In genomic region chr11:88181776-88182175, GRCh38 we compare ENCODE assay signal across 22 cellular contexts. TPM values are rescaled to one million over a fixed set of nuclear protein-coding genes. Genes with fewer than 3 reads are reported as not detected.
"Had no signal": no experiment of that assay in that cellular context is flagged by ENCODE, and none has a peak within 500 bp of the region (broad histone marks: within the 10 kb centered on the region; RNA-seq: fewer than 3 reads in every experiment).

No MANE protein-coding gene starts in this region.

- DNase-seq: activated CD4-positive, alpha-beta T cell treated with anti-CD3 and anti-CD28 coated beads for 36 hours; activated CD4-positive, alpha-beta T cell treated with anti-CD3 and anti-CD28 coated beads, Interleukin-2, amount 50 U/mL, for 4 hours; activated CD4-positive, CD25-positive, alpha-beta regulatory T cell; activated CD8-positive, alpha-beta memory T cell treated with anti-CD3 and anti-CD28 coated beads for 24 hours; activated effector memory CD4-positive, alpha-beta T cell treated with Interleukin-2 at 50 U/mL for 16 hours; activated naive CD4-positive, alpha-beta T cell treated with Interleukin-2 at 50 U/mL for 16 hours; anterior cingulate cortex; effector CD8-positive, alpha-beta T cell; glutamatergic neuron; left ventricle myocardium superior; naive thymus-derived CD4-positive, alpha-beta T cell; ovary; psoas muscle; sigmoid colon; stimulated activated CD4-positive, alpha-beta T cell treated with anti-CD3 and anti-CD28 coated beads, Interleukin-15, amount 100 ng/mL, for 24 hours; stimulated activated naive CD4-positive, alpha-beta T cell; T-helper 17 cell; T1000; transverse colon had no signal

- H3K4me3 ChIP-seq: ovary, psoas muscle, sigmoid colon, transverse colon had no signal

- H3K36me3 ChIP-seq: ovary, sigmoid colon, transverse colon had no signal

- ATAC-seq: activated CD4-positive, alpha-beta T cell treated with anti-CD3 and anti-CD28 coated beads for 36 hours; left ventricle myocardium superior; naive thymus-derived CD4-positive, alpha-beta T cell; psoas muscle; T-helper 17 cell had no signal

- H3K9me3 ChIP-seq: ovary, psoas muscle, sigmoid colon, transverse colon had no signal

- H3K27ac ChIP-seq: ovary, psoas muscle, sigmoid colon, transverse colon had no signal

- FAIRE-seq: colon, islet of Langerhans had no signal

- H3K4me1 ChIP-seq: psoas muscle, transverse colon had no signal

- H3K27me3 ChIP-seq: ovary, sigmoid colon, transverse colon had no signal

RNA-seq across cellular contexts. Expression of gene RAB38, which starts 6.5 kb away (rescaled TPM):
- polyA plus RNA-seq: neural cell had no signal
